Comparison of ENCODE assay signal across 2 cellular contexts in genomic region chr19:4550479-4551050, GRCh38.
TF ChIP-seq lines count a peak whose summit lies in the region.

No MANE protein-coding gene starts in this region.

TF ChIP-seq in HepG2, 621 proteins besides CTCF, POLR2A, EP300 and RAD21:
- no peak for TF ChIP-seq ZUFSP (CRISPR knock-in tag; IDR thresholded peaks at IDR 0.05; ENCODE audit: borderline replicate concordance)
- TF ChIP-seq ZMYM3 (CRISPR knock-in tag; IDR thresholded peaks at IDR 0.05), result 0 out of 2 replicates have a peak, but pooled peaks have one; percentile 18
- TF ChIP-seq TAF1 (CRISPR knock-in tag; IDR thresholded peaks at IDR 0.05), result no peak
- peak; percentile 88 for TF ChIP-seq ZNF629 (CRISPR knock-in tag; conservative IDR thresholded peaks at IDR 0.05)
- TF ChIP-seq CHD4 (IDR thresholded peaks at IDR 0.05; ENCODE audit: borderline replicate concordance, low read length), result peak; percentile 64; the same call in 1 of the 2 replicates
- TF ChIP-seq ZBTB49 (CRISPR knock-in tag; IDR thresholded peaks at IDR 0.05; ENCODE audit: borderline replicate concordance), result no peak
- no peak for TF ChIP-seq ZNF775 (CRISPR knock-in tag; IDR thresholded peaks at IDR 0.05; ENCODE audit: borderline replicate concordance)
- TF ChIP-seq TCF7 (IDR thresholded peaks at IDR 0.05; ENCODE audit: low read depth), result no peak
- TF ChIP-seq KDM2A (CRISPR knock-in tag; IDR thresholded peaks at IDR 0.05; ENCODE audit: borderline replicate concordance, low read depth), result no peak
- no peak for TF ChIP-seq RXRA (CRISPR knock-in tag; IDR thresholded peaks at IDR 0.05)
- TF ChIP-seq SKI (IDR thresholded peaks at IDR 0.05; ENCODE audit: partially characterized antibody), result no peak
TF ChIP-seq in HepG2: peak in this region for 3.

TF ChIP-seq in K562, 482 proteins besides CTCF, POLR2A, EP300 and RAD21:
- TF ChIP-seq RBM25 (IDR thresholded peaks at IDR 0.05; ENCODE audit: low read depth, low read length, severe bottlenecking) (peak; percentile 50), ADNP (tag; IDR thresholded peaks at IDR 0.05) (0 out of 2 replicates have a peak, but pooled peaks have one; percentile 52), ZKSCAN3 (CRISPR knock-in tag; IDR thresholded peaks at IDR 0.05) (no peak), KDM1A (IDR thresholded peaks at IDR 0.05) (peak; percentile 58 to 80), POLR2AphosphoS5 (IDR thresholded peaks at IDR 0.05; ENCODE audit: control insufficient read depth, insufficient read depth, low read depth, low read length) (no peak), E2F3 (CRISPR knock-in tag; IDR thresholded peaks at IDR 0.05) (no peak), BCOR (IDR thresholded peaks at IDR 0.05) (peak; percentile 94), COPS2 (conservative IDR thresholded peaks at IDR 0.05) (no peak), ARID4B (CRISPR knock-in tag; IDR thresholded peaks at IDR 0.05) (no peak), CBX1 (IDR thresholded peaks at IDR 0.05; ENCODE audit: low read depth) (0 out of 2 replicates have a peak, but pooled peaks have one; percentile 51), SMARCA5 (IDR thresholded peaks at IDR 0.05) (peak; percentile 48; the same call in 1 of the 2 replicates), RBFOX2 (IDR thresholded peaks at IDR 0.05; ENCODE audit: low read depth, low read length) (no peak), ZFP36 (IDR thresholded peaks at IDR 0.05; ENCODE audit: low read depth, low read length, partially characterized antibody) (no peak), HNRNPUL1 (IDR thresholded peaks at IDR 0.05; ENCODE audit: low read length) (no peak)
